ENCODE assay signal across 22 cellular contexts in the genomic region with DNA sequence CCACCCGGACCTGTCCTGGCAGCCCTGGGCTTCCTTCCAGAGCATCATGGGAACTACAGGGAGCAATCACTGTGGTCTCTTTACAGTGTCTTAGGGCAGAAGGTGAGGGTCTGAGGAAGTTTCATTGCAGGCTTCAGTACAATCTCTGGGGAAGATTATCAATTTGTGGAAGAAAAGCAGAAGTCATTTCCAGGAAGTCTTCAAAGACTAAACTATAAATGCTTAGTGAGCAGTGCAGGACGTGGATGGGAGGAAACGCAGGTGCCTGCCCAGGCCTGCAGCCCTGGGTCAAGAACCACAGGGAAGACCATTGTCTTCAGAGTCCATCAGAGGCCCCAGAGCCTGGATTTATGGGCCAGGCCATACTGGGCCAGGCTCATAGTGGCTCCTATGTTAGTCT. TPM values are rescaled to one million over a fixed set of nuclear protein-coding genes. Genes with fewer than 3 reads are reported as not detected.
DNase-seq lines count a peak whose midpoint lies in the region; ATAC-seq and TF ChIP-seq lines count a peak whose summit lies in the region.
"Had no signal": no experiment of that assay in that cellular context is flagged by ENCODE, and none has a peak within 500 bp of the region (broad histone marks: within the 10 kb centered on the region; RNA-seq: fewer than 3 reads in every experiment).

No MANE protein-coding gene starts in this region.

- H3K9me3 ChIP-seq in BLaER1 (no peaks in the 10 kb centered on the region), RWPE2 (ENCODE audit: severe bottlenecking) (no peaks in the 10 kb centered on the region), upper lobe of right lung (no peaks in the 10 kb centered on the region)
- H3K9me3 ChIP-seq: heart right ventricle had no signal

- H3K27me3 ChIP-seq in BLaER1 (no peaks in the 10 kb centered on the region), HL-60 (ENCODE audit: insufficient read depth, poor library complexity, severe bottlenecking) (no peaks in the 10 kb centered on the region), RWPE2 (ENCODE audit: insufficient read depth, poor library complexity, severe bottlenecking) (no peaks in the 10 kb centered on the region), upper lobe of right lung (no peaks in the 10 kb centered on the region)
- H3K27me3 ChIP-seq: heart right ventricle had no signal

- H3K9ac ChIP-seq in BLaER1: no peak overlapping the region

- H3K36me3 ChIP-seq in BLaER1 (no peaks in the 10 kb centered on the region), RWPE2 (ENCODE audit: low read depth) (no peaks in the 10 kb centered on the region), upper lobe of right lung (no peaks in the 10 kb centered on the region)
- H3K36me3 ChIP-seq: heart right ventricle had no signal

- in situ Hi-C loops in GM13976 (cut with MboI; ENCODE audit: low sequenced_read_pairs, unreplicated experiment): no loop called here

- no peaks in the 10 kb centered on the region for H3K36me3 Mint-ChIP-seq in dendritic cell treated with granulocyte-macrophage colony-stimulating factor and Interleukin-4, amounts not matched to agents 40 ng/mL and 50 ng/mL, for 4 days (ENCODE audit: low read depth)
- H3K36me3 Mint-ChIP-seq: activated naive CD4-positive, alpha-beta T cell treated with anti-CD3 and anti-CD28 coated beads, Interleukin-2, amount 50 U/mL, for 24 hours; CD14-positive monocyte had no signal

- TF ChIP-seq CTCF in HL-60 (IDR thresholded peaks at IDR 0.05; ENCODE audit: insufficient read depth, low read length) (no peak), RWPE2 (IDR thresholded peaks at IDR 0.05; ENCODE audit: poor library complexity, severe bottlenecking) (no peak), upper lobe of right lung (IDR thresholded peaks at IDR 0.05) (no peak), GM13976 (IDR thresholded peaks at IDR 0.05; ENCODE audit: borderline replicate concordance, control extremely low read depth, extremely low read depth, insufficient read depth, missing control alignments) (no peak)

- H3K9me3 Mint-ChIP-seq in dendritic cell treated with granulocyte-macrophage colony-stimulating factor and Interleukin-4, amounts not matched to agents 40 ng/mL and 50 ng/mL, for 4 days: no peaks in the 10 kb centered on the region
- H3K9me3 Mint-ChIP-seq: activated CD4-positive, alpha-beta T cell treated with anti-CD3 and anti-CD28 coated beads, Interleukin-2, amount 10 ng/mL, durations not matched to agents 7 days and 5 days; activated naive CD4-positive, alpha-beta T cell treated with anti-CD3 and anti-CD28 coated beads, Interleukin-2, amount 50 U/mL, for 24 hours; nephron had no signal

- TF ChIP-seq POLR2A in GM18505 (IDR thresholded peaks at IDR 0.05; ENCODE audit: borderline replicate concordance, extremely low read depth, insufficient read depth, insufficient read length): no peak

- ATAC-seq in RWPE2 (ENCODE audit: low read depth) (no peak), upper lobe of right lung (no peak), GM18505 (IDR thresholded peaks at IDR 0.05; ENCODE audit: unreplicated experiment) (no peak), HG03520 (IDR thresholded peaks at IDR 0.05; ENCODE audit: unreplicated experiment) (no peak)
- ATAC-seq: HCT116, left colon, sciatic nerve had no signal

- H3K4me1 ChIP-seq in BLaER1: peaks cover 22% of the 10 kb centered on the region
- peaks cover 25% of the 10 kb centered on the region for H3K4me1 ChIP-seq in RWPE2 (ENCODE audit: insufficient read depth, poor library complexity, severe bottlenecking)
- H3K4me1 ChIP-seq in upper lobe of right lung: no peaks in the 10 kb centered on the region

- peak overlapping the region; percentile 37 for H3K27ac Mint-ChIP-seq in dendritic cell treated with granulocyte-macrophage colony-stimulating factor and Interleukin-4, amounts not matched to agents 40 ng/mL and 50 ng/mL, for 4 days
- H3K27ac Mint-ChIP-seq: activated CD4-positive, alpha-beta T cell treated with anti-CD3 and anti-CD28 coated beads, Interleukin-2, amount 10 ng/mL, durations not matched to agents 7 days and 5 days; activated naive CD4-positive, alpha-beta T cell treated with anti-CD3 and anti-CD28 coated beads, Interleukin-2, amount 50 U/mL, for 24 hours; nephron had no signal

- H3K4me3 ChIP-seq in BLaER1 (no peak overlapping the region), HL-60 (replicated peaks; ENCODE audit: insufficient read depth, low read length) (no peak overlapping the region), RWPE2 (ENCODE audit: severe bottlenecking) (no peak overlapping the region), upper lobe of right lung (no peak overlapping the region)
- H3K4me3 ChIP-seq: heart right ventricle had no signal

- peaks cover 14% of the 10 kb centered on the region for H3K4me1 Mint-ChIP-seq in dendritic cell treated with granulocyte-macrophage colony-stimulating factor and Interleukin-4, amounts not matched to agents 40 ng/mL and 50 ng/mL, for 4 days (ENCODE audit: low read depth)
- H3K4me1 Mint-ChIP-seq: activated naive CD4-positive, alpha-beta T cell treated with anti-CD3 and anti-CD28 coated beads, Interleukin-2, amount 50 U/mL, for 24 hours; nephron had no signal

- H4K20me1 ChIP-seq in BLaER1: no peaks in the 10 kb centered on the region

- no peak overlapping the region for H3K4me3 Mint-ChIP-seq in dendritic cell treated with granulocyte-macrophage colony-stimulating factor and Interleukin-4, amounts not matched to agents 40 ng/mL and 50 ng/mL, for 4 days
- H3K4me3 Mint-ChIP-seq: activated CD4-positive, alpha-beta T cell treated with anti-CD3 and anti-CD28 coated beads, Interleukin-2, amount 10 ng/mL, durations not matched to agents 7 days and 5 days; activated naive CD4-positive, alpha-beta T cell treated with anti-CD3 and anti-CD28 coated beads, Interleukin-2, amount 50 U/mL, for 24 hours; CD14-positive monocyte; nephron had no signal

- H3K4me2 ChIP-seq in BLaER1: peak overlapping the region; percentile 55

- H3K27ac ChIP-seq in BLaER1 (peak overlapping the region; percentile 55), HL-60 (replicated peaks) (0 out of 2 replicates have a peak overlapping the region, but pooled peaks have one; percentile 20), RWPE2 (ENCODE audit: poor library complexity, severe bottlenecking) (peak overlapping the region; percentile 53), upper lobe of right lung (no peak overlapping the region)
- H3K27ac ChIP-seq: heart right ventricle had no signal

- intact Hi-C loops in dendritic cell treated with granulocyte-macrophage colony-stimulating factor and Interleukin-4, amounts not matched to agents 40 ng/mL and 50 ng/mL, for 4 days (cut with micrococcal nuclease): no loop called here
- intact Hi-C loops in upper lobe of right lung (cut with DNase I): no loop called here

- peaks cover 6% of the 10 kb centered on the region for H3K27me3 Mint-ChIP-seq in dendritic cell treated with granulocyte-macrophage colony-stimulating factor and Interleukin-4, amounts not matched to agents 40 ng/mL and 50 ng/mL, for 4 days
- H3K27me3 Mint-ChIP-seq: activated CD4-positive, alpha-beta T cell treated with anti-CD3 and anti-CD28 coated beads, Interleukin-2, amount 10 ng/mL, durations not matched to agents 7 days and 5 days had no signal

- peak in 1 of 2 experiments; percentile 40 for DNase-seq in HL-60 (ENCODE audit: low read depth in 1 of 2, low spot score in 1 of 2)
- no peak for DNase-seq in RWPE2 (ENCODE audit: low spot score)
- no peak for DNase-seq in upper lobe of right lung
- no peak for DNase-seq in GM13976 (ENCODE audit: low spot score)
- DNase-seq: ACHN; activated CD4-positive, alpha-beta T cell treated with anti-CD3 and anti-CD28 coated beads, Interleukin-2, amount 10 ng/mL, durations not matched to agents 7 days and 5 days; anterior cingulate cortex; heart right ventricle; left colon; midbrain; NCI-H1417; NCI-H510A treated with DMSO at 0.1 percent for 48 hours; posterior cingulate gyrus had no signal

RNA-seq across cellular contexts. Expression of a gene that starts 54.3 kb away (rescaled TPM):
- total RNA-seq in upper lobe of right lung: 34.6 TPM
